In the genomic region with DNA sequence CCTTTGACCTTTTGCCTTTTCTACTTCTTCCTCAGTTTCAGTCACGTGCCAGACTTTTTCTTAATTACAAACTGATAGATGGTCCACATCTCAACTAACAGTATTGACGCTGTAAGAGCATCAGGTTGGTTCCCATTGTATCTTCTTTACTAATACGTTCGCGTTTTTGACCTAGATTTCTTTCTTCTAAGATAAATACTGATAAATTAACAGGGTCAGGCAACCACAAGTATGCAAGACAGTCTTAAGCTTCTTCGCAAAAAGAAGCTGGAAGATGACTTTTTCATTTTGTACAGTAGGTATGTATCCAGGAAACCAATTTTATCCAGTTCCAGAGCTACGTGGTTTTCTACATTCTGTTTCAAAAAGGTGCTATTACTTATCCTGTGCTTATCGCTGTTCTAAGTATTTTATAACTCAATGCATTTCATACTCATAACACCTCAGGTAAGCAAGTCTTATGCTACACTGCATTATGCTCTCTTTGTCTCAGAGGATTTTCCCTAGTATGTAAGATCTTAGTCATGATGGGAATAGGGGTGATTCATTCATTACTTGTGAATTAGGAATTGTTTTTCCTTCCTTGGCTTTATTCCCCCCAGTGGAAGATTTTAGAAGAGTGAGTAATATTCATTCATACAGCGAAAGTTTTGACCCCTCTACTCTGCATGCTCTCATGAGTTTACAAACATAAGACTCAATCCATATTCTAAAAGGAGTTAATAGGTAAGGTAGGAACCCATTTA, we compare ENCODE assay signal across 8 cellular contexts. TPM values are rescaled to one million over a fixed set of nuclear protein-coding genes. Genes with fewer than 3 reads are reported as not detected.
A peak's percentile ranks its signal among the peaks of the same experiment; 100 is the strongest.
DNase-seq lines count a peak whose midpoint lies in the region; ATAC-seq and TF ChIP-seq lines count a peak whose summit lies in the region.

No MANE protein-coding gene starts in this region.

- peak overlapping the region; percentile 87 for H3K27ac Mint-ChIP-seq in activated T-helper 17 cell treated with anti-CD3 and anti-CD28 coated beads, Interleukin-2, amount 50 U/mL, for 72 hours
- H3K27ac Mint-ChIP-seq in stimulated activated naive CD8-positive, alpha-beta T cell treated with anti-CD3 and anti-CD28 coated beads, Interleukin-15, amount 100 ng/mL, for 72 hours = peak overlapping the region; percentile 94 to 98

- H3K27me3 Mint-ChIP-seq in activated T-helper 17 cell treated with anti-CD3 and anti-CD28 coated beads, Interleukin-2, amount 50 U/mL, for 72 hours = no peaks in the 10 kb centered on the region
- no peaks in the 10 kb centered on the region for H3K27me3 Mint-ChIP-seq in stimulated activated naive CD8-positive, alpha-beta T cell treated with anti-CD3 and anti-CD28 coated beads, Interleukin-15, amount 100 ng/mL, for 72 hours

- ATAC-seq in Right ventricle myocardium inferior = no peak
- peak; percentile 3 for ATAC-seq in activated T-helper 17 cell treated with anti-CD3 and anti-CD28 coated beads, Interleukin-2, amount 50 U/mL, for 72 hours (replicated peaks)
- ATAC-seq in stimulated activated naive CD8-positive, alpha-beta T cell treated with anti-CD3 and anti-CD28 coated beads, Interleukin-15, amount 100 ng/mL, for 72 hours = no peak

- H3K9ac ChIP-seq in iPS-15b (ENCODE audit: low read depth, low read length) = peak overlapping the region; percentile 88

- H3K27me3 ChIP-seq in left ventricle myocardium inferior (ENCODE audit: low read depth) (no peaks in the 10 kb centered on the region), iPS-15b (ENCODE audit: control insufficient read depth, insufficient read depth, low read length) (no peaks in the 10 kb centered on the region)

- intact Hi-C loops in left ventricle myocardium inferior (cut with micrococcal nuclease) (no loop called here), Right ventricle myocardium inferior (cut with DNase I) (loop anchor here (5.0 kb wide), 1 partner anchor 82 kb away; no protein-coding TSS in a partner anchor)

- no peak for DNase-seq in left ventricle myocardium inferior
- DNase-seq in Right ventricle myocardium inferior (ENCODE audit: missing footprints) = no peak
- DNase-seq in stimulated activated naive CD8-positive, alpha-beta T cell treated with anti-CD3 and anti-CD28 coated beads, Interleukin-15, amount 100 ng/mL, for 72 hours = no peak
- DNase-seq in NCI-H748 (lab: John Stamatoyannopoulos, UW; ENCODE audit: unreplicated experiment) = no peak
- DNase-seq in OCI-M2 (lab: John Stamatoyannopoulos, UW; ENCODE audit: unreplicated experiment) = no peak
- no peak for DNase-seq in GM19238 (ENCODE audit: insufficient read length, low spot score)

- H3K4me3 ChIP-seq in left ventricle myocardium inferior (peak overlapping the region; percentile 87), iPS-15b (ENCODE audit: low read depth, low read length) (peak overlapping the region; percentile 99)

- no peak for TF ChIP-seq CTCF in left ventricle myocardium inferior (IDR thresholded peaks at IDR 0.05; ENCODE audit: borderline replicate concordance)

- peaks cover 22% of the 10 kb centered on the region for H3K36me3 Mint-ChIP-seq in activated T-helper 17 cell treated with anti-CD3 and anti-CD28 coated beads, Interleukin-2, amount 50 U/mL, for 72 hours (ENCODE audit: low read depth)

- H3K9me3 ChIP-seq in left ventricle myocardium inferior (replicated peaks) = no peaks in the 10 kb centered on the region
- H3K9me3 ChIP-seq in iPS-15b (ENCODE audit: control insufficient read depth, insufficient read depth, low read length) = no peaks in the 10 kb centered on the region

- H3K27ac ChIP-seq in left ventricle myocardium inferior (replicated peaks) = peak overlapping the region; percentile 95

- H3K36me3 ChIP-seq in left ventricle myocardium inferior = no peaks in the 10 kb centered on the region
- no peaks in the 10 kb centered on the region for H3K36me3 ChIP-seq in iPS-15b (ENCODE audit: control insufficient read depth, insufficient read depth, low read length)

- peaks cover 54% of the 10 kb centered on the region for H3K4me1 ChIP-seq in left ventricle myocardium inferior
- H3K4me1 ChIP-seq in iPS-15b (ENCODE audit: control insufficient read depth, insufficient read depth, low read length) = peaks cover 10% of the 10 kb centered on the region

- no peaks in the 10 kb centered on the region for H3K9me3 Mint-ChIP-seq in activated T-helper 17 cell treated with anti-CD3 and anti-CD28 coated beads, Interleukin-2, amount 50 U/mL, for 72 hours
- no peaks in the 10 kb centered on the region for H3K9me3 Mint-ChIP-seq in stimulated activated naive CD8-positive, alpha-beta T cell treated with anti-CD3 and anti-CD28 coated beads, Interleukin-15, amount 100 ng/mL, for 72 hours

- peaks cover 47% of the 10 kb centered on the region for H3K4me1 Mint-ChIP-seq in activated T-helper 17 cell treated with anti-CD3 and anti-CD28 coated beads, Interleukin-2, amount 50 U/mL, for 72 hours
- H3K4me1 Mint-ChIP-seq in stimulated activated naive CD8-positive, alpha-beta T cell treated with anti-CD3 and anti-CD28 coated beads, Interleukin-15, amount 100 ng/mL, for 72 hours = peaks cover 53% of the 10 kb centered on the region

- peak overlapping the region; percentile 89 for H3K4me3 Mint-ChIP-seq in activated T-helper 17 cell treated with anti-CD3 and anti-CD28 coated beads, Interleukin-2, amount 50 U/mL, for 72 hours
- peak overlapping the region; percentile 90 to 96 for H3K4me3 Mint-ChIP-seq in stimulated activated naive CD8-positive, alpha-beta T cell treated with anti-CD3 and anti-CD28 coated beads, Interleukin-15, amount 100 ng/mL, for 72 hours

RNA-seq across cellular contexts. Expression of a gene that starts 1.0 kb away (rescaled TPM):
- 8.0 TPM for total RNA-seq in left ventricle myocardium inferior
- total RNA-seq in Right ventricle myocardium inferior = 7.7 TPM
- total RNA-seq in activated T-helper 17 cell treated with anti-CD3 and anti-CD28 coated beads, Interleukin-2, amount 50 U/mL, for 72 hours = 10 to 100 TPM in 1 of 2 donors, 1 to 10 TPM in 1; 9.2 to 12.9 TPM

RNA-seq across cellular contexts. Expression of a gene that starts 1.0 kb away (rescaled TPM):
- 40.8 TPM for total RNA-seq in left ventricle myocardium inferior
- 55.8 TPM for total RNA-seq in Right ventricle myocardium inferior
- 10 to 100 TPM; 33.7 to 36.3 TPM for total RNA-seq in activated T-helper 17 cell treated with anti-CD3 and anti-CD28 coated beads, Interleukin-2, amount 50 U/mL, for 72 hours

RNA-seq across cellular contexts. Expression of a gene that starts 15.3 kb away (rescaled TPM):
- total RNA-seq in left ventricle myocardium inferior (91.0 TPM), Right ventricle myocardium inferior (113 TPM)
- 10 to 100 TPM; 33.3 to 51.6 TPM for total RNA-seq in activated T-helper 17 cell treated with anti-CD3 and anti-CD28 coated beads, Interleukin-2, amount 50 U/mL, for 72 hours
